15 cellular contexts compared by ENCODE assay signal in genomic region chr13:69553976-69554375, GRCh38.
DNase-seq lines count a peak whose midpoint lies in the region; ATAC-seq and TF ChIP-seq lines count a peak whose summit lies in the region.
"Had no signal": no experiment of that assay in that cellular context is flagged by ENCODE, and none has a peak within 500 bp of the region (broad histone marks: within the 10 kb centered on the region; RNA-seq: fewer than 3 reads in every experiment).

No MANE protein-coding gene starts in this region.

- no peaks in the 10 kb centered on the region for H3K79me2 ChIP-seq in SU-DHL-6 (ENCODE audit: insufficient read depth, low read length)

- no peaks in the 10 kb centered on the region for H3K9me3 ChIP-seq in SU-DHL-6 (ENCODE audit: insufficient read depth, low read length)
- H3K9me3 ChIP-seq: A549, BE2C had no signal

- no peaks in the 10 kb centered on the region for H3K9me2 ChIP-seq in SU-DHL-6 (replicated peaks; ENCODE audit: insufficient read depth, low read length)

- H3K27me3 ChIP-seq in SU-DHL-6 (ENCODE audit: low read length): no peaks in the 10 kb centered on the region
- H3K27me3 ChIP-seq: BE2C had no signal

- in situ Hi-C loops in G401 (cut with HindIII; ENCODE audit: low sequenced_read_pairs): no loop called here

- no peaks in the 10 kb centered on the region for H3K36me3 ChIP-seq in SU-DHL-6 (ENCODE audit: low read length)
- H3K36me3 ChIP-seq: BE2C had no signal

- H3F3A ChIP-seq in SU-DHL-6 (ENCODE audit: insufficient read depth): no peaks in the 10 kb centered on the region

- H3K27me3 Mint-ChIP-seq in activated T-cell treated with anti-CD3 and anti-CD28 coated beads, Interleukin-2, amount 50 U/mL, for 4 hours (ENCODE audit: low read depth): no peaks in the 10 kb centered on the region
- H3K27me3 Mint-ChIP-seq: CD4-positive, alpha-beta memory T cell had no signal

- H3K36me3 Mint-ChIP-seq in activated T-cell treated with anti-CD3 and anti-CD28 coated beads, Interleukin-2, amount 50 U/mL, for 4 hours (ENCODE audit: insufficient read depth): no peaks in the 10 kb centered on the region
- H3K36me3 Mint-ChIP-seq: CD4-positive, alpha-beta memory T cell had no signal

- no peak overlapping the region for H3K4me3 ChIP-seq in SU-DHL-6 (ENCODE audit: insufficient read depth, low read length, poor library complexity, severe bottlenecking)
- H3K4me3 ChIP-seq: A549 had no signal

- no peak overlapping the region for H3K9ac ChIP-seq in SU-DHL-6 (ENCODE audit: low read length)

- H4K20me1 ChIP-seq in SU-DHL-6 (ENCODE audit: low read depth, low read length): no peaks in the 10 kb centered on the region

- H3K4me1 Mint-ChIP-seq in activated T-cell treated with anti-CD3 and anti-CD28 coated beads, Interleukin-2, amount 50 U/mL, for 4 hours (ENCODE audit: low read depth): no peaks in the 10 kb centered on the region
- H3K4me1 Mint-ChIP-seq: CD4-positive, alpha-beta memory T cell had no signal

- ATAC-seq in activated T-cell treated with anti-CD3 and anti-CD28 coated beads, Interleukin-2, amount 50 U/mL, for 4 hours: no peak
- ATAC-seq: A549 had no signal

- H3K27ac ChIP-seq in SU-DHL-6 (ENCODE audit: low read depth, low read length): no peak overlapping the region
- H3K27ac ChIP-seq: A549, C4-2B had no signal

- DNase-seq in DMS 273 (lab: John Stamatoyannopoulos, UW; ENCODE audit: unreplicated experiment) (peak; percentile 72), G401 (ENCODE audit: low spot score) (peak; percentile 7), NCI-H69 (lab: John Stamatoyannopoulos, UW) (peak; percentile 73), NCI-H526 treated with DMSO at 0.1 percent for 48 hours (lab: John Stamatoyannopoulos, UW) (no peak), LoVo (ENCODE audit: low spot score) (no peak), hypothalamus (lab: John Stamatoyannopoulos, UW) (no peak)
- DNase-seq in activated T-cell treated with anti-CD3 and anti-CD28 coated beads, Interleukin-2, amount 50 U/mL, for 4 hours: no peak
- DNase-seq: BE2C; CD4-positive, alpha-beta memory T cell; HCEC 1CT; HFFc6; IMR-90 had no signal

- no peak for TF ChIP-seq CTCF in SU-DHL-6 (IDR thresholded peaks at IDR 0.05; ENCODE audit: insufficient read depth, low read length, poor library complexity, severe bottlenecking)

- H2AFZ ChIP-seq in SU-DHL-6 (ENCODE audit: low read depth, low read length, severe bottlenecking): peak overlapping the region; percentile 80

- no peak overlapping the region for H3K4me2 ChIP-seq in SU-DHL-6 (ENCODE audit: low read depth, low read length, poor library complexity, severe bottlenecking)
- H3K4me2 ChIP-seq: A549 had no signal

- no peak overlapping the region for H3K4me3 Mint-ChIP-seq in activated T-cell treated with anti-CD3 and anti-CD28 coated beads, Interleukin-2, amount 50 U/mL, for 4 hours
- H3K4me3 Mint-ChIP-seq: CD4-positive, alpha-beta memory T cell; HFFc6 had no signal

- H3K9me3 Mint-ChIP-seq in activated T-cell treated with anti-CD3 and anti-CD28 coated beads, Interleukin-2, amount 50 U/mL, for 4 hours: peaks cover 10% of the 10 kb centered on the region

Comparison
In these comparisons a context has a peak if more than half of its experiments do, and no peak if none do; other contexts are left out.
1. DNase-seq: peak in DMS 273 (single experiment), G401 (single experiment) and NCI-H69 (single experiment); none in NCI-H526 treated with DMSO at 0.1 percent for 48 hours (single experiment), activated T-cell treated with anti-CD3 and anti-CD28 coated beads, Interleukin-2, amount 50 U/mL, for 4 hours (single experiment), LoVo (single experiment) and hypothalamus (0 of 51).